Comparison of ENCODE assay signal across 1 cellular context in the genomic region with DNA sequence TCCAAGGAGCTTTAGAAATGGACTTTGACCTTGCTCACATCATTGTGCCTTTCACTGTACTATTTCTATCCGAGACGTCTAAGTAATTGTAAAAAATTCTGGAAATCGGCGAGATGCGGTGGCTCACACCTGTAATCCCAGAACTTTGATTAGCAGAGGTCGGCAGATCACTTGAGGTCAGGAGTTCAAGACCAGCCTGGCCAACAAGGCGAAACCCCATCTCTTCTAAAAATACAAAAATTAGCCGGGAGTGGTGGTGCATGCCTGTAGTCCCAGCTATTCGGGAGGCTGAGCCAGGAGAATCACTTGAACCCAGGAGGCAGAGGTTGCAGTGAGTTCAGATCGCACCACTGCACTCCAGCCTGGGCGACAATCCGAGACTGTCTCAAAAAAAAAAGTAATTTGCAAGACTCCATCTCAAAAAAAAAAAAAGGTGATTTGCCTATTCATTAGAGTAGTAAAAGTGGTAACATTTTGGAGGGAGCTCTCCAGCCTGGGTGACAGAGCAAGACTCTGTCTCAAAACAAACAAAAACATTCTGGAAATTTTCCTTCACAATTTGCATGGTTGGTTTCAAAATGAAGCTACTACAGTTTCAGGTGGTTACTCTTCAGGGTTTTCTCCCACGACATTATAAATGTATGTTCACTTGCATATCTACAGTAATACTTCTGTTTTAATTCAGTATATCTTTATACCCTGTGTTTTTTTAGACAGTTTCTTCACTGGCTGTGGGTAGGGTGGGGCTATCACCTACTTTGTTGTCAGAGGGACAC.
TF ChIP-seq lines count a peak whose summit lies in the region.
"Not testable (repeated sequence)": the region's sequence is repeated elsewhere in the genome, so short reads cannot be mapped to it uniquely, and the experiment has no call there.

No MANE protein-coding gene starts in this region.

TF ChIP-seq in HepG2, 621 proteins besides CTCF, POLR2A, EP300 and RAD21 (continued from another document):
- TF ChIP-seq HNF4G (IDR thresholded peaks at IDR 0.05; ENCODE audit: borderline replicate concordance, low read depth, low read length): 0 out of 2 replicates have a peak, but pooled peaks have one; percentile 10
- not testable (repeated sequence) for TF ChIP-seq HNF4G (CRISPR knock-in tag; IDR thresholded peaks at IDR 0.05; ENCODE audit: borderline replicate concordance, low read depth)
- TF ChIP-seq DR1 (CRISPR knock-in tag; IDR thresholded peaks at IDR 0.05): 0 out of 2 replicates have a peak, but pooled peaks have one; percentile 17
